Comparison of ENCODE assay signal across 9 cellular contexts in genomic region chr5:784428-785177, GRCh38. TPM values are rescaled to one million over a fixed set of nuclear protein-coding genes. Genes with fewer than 3 reads are reported as not detected.
DNase-seq lines count a peak whose midpoint lies in the region; ATAC-seq, FAIRE-seq and TF ChIP-seq lines count a peak whose summit lies in the region.
"Not testable (repeated sequence)": the region's sequence is repeated elsewhere in the genome, so short reads cannot be mapped to it uniquely, and the experiment has no call there.
"Had no signal": no experiment of that assay in that cellular context is flagged by ENCODE, and none has a peak within 500 bp of the region (broad histone marks: within the 10 kb centered on the region; RNA-seq: fewer than 3 reads in every experiment).

ZDHHC11B (minus strand) TSS chr5:784729; CDS start chr5:766919, 17,810 bp downstream.

- not testable (repeated sequence) for H4K5ac ChIP-seq in H1 (ENCODE audit: insufficient read length, low read depth, low read length)

- H3K4me2 ChIP-seq in OCI-LY1 (ENCODE audit: low read length) (peak within 1 kb of the TSS; percentile 72), H1 (ENCODE audit: insufficient read depth in 1 of 2, low read depth in 2 of 2, low read length in 2 of 2) (peak within 1 kb of the TSS; percentile 67 to 79)

- H2AFZ ChIP-seq in OCI-LY1 (ENCODE audit: low read length) = not testable (repeated sequence)
- H2AFZ ChIP-seq in H1 (ENCODE audit: low read length) = peak within 1 kb of the TSS; percentile 56; the same call in 1 of the 2 replicates

- CTCF ChIA-PET in H1 (lab: Charles Lee; ENCODE audit: partially characterized antibody) = not testable (repeated sequence)

- H3K23me2 ChIP-seq in H1 (ENCODE audit: low read depth, low read length) = peaks cover 14% of the 10 kb centered on the region; the same call in 1 of the 2 replicates

- not testable (repeated sequence) for H2BK12ac ChIP-seq in H1 (ENCODE audit: low read depth, low read length)

- not testable (repeated sequence) for H3K18ac ChIP-seq in H1 (ENCODE audit: extremely low read depth, low read length)

- H3K27me3 ChIP-seq in HUES64 (ENCODE audit: insufficient read depth, low read length) = peaks cover 23% of the 10 kb centered on the region
- not testable (repeated sequence) for H3K27me3 ChIP-seq in OCI-LY1 (ENCODE audit: insufficient read depth, low read length); lung (ENCODE audit: control insufficient read depth, insufficient read depth)
- H3K27me3 ChIP-seq in H1 (replicated peaks in 1 of 4; ENCODE audit: control insufficient read depth in 3 of 4, extremely low read depth in 1 of 4, insufficient read depth in 3 of 4, low read length in 3 of 4) = peaks cover 9 to 18% (median 15%) of the 10 kb centered on the region in 4 experiments

- H3K4me1 ChIP-seq in HUES64 (ENCODE audit: insufficient read depth, low read length); OCI-LY1 (ENCODE audit: insufficient read depth, low read length, severe bottlenecking); H1 (replicated peaks in 1 of 4; ENCODE audit: control insufficient read depth in 3 of 4, insufficient read depth in 4 of 4, low read length in 3 of 4); lung (ENCODE audit: control insufficient read depth in 2 of 2, insufficient read depth in 2 of 2, low read length in 2 of 2): not testable (repeated sequence)

- POLR2A ChIA-PET in H1 (lab: Charles Lee; ENCODE audit: partially characterized antibody) = not testable (repeated sequence)

- H2BK120ac ChIP-seq in H1 (replicated peaks; ENCODE audit: low read depth, low read length) = not testable (repeated sequence)

- not testable (repeated sequence) for H3F3A ChIP-seq in OCI-LY1 (ENCODE audit: insufficient read depth, low read length)

- H3K4me3 ChIP-seq in HUES64 (ENCODE audit: low read length) = peak within 1 kb of the TSS; percentile 60
- H3K4me3 ChIP-seq in OCI-LY1 (ENCODE audit: low read depth, low read length, poor library complexity, severe bottlenecking) = peak within 1 kb of the TSS; percentile 62
- peak within 1 kb of the TSS; percentile 44 to 78 (median 49) for H3K4me3 ChIP-seq in H1 (ENCODE audit: extremely low read depth in 1 of 4, insufficient read depth in 2 of 4, low read depth in 3 of 4, low read length in 4 of 4)
- H3K4me3 ChIP-seq in lung = peak within 1 kb of the TSS; percentile 71

- H3K79me1 ChIP-seq in H1 (ENCODE audit: low read depth, low read length) = not testable (repeated sequence)

- not testable (repeated sequence) for H4K20me1 ChIP-seq in OCI-LY1 (ENCODE audit: insufficient read depth, low read length); H1 (replicated peaks in 1 of 2; ENCODE audit: control insufficient read depth in 1 of 2, insufficient read depth in 2 of 2, low read length in 2 of 2)

- H4K8ac ChIP-seq in H1 (ENCODE audit: extremely low read depth, insufficient read depth, low read length) = peak within 1 kb of the TSS; percentile 68

- not testable (repeated sequence) for H3K14ac ChIP-seq in H1 (ENCODE audit: insufficient read length)

- TF ChIP-seq CTCF in OCI-LY1 (IDR thresholded peaks at IDR 0.05; ENCODE audit: low read length); H1 (IDR thresholded peaks at IDR 0.05; ENCODE audit: control extremely low read depth in 1 of 3, insufficient read depth in 1 of 3, low read depth in 1 of 3, low read length in 3 of 3); lung (IDR thresholded peaks at IDR 0.05; ENCODE audit: control extremely low read depth, extremely low read depth): not testable (repeated sequence)

- not testable (repeated sequence) for H2BK5ac ChIP-seq in H1 (ENCODE audit: low read depth, low read length)

- peak in 1 of 2 experiments; percentile 2; a peak in 1 of 4 replicates for TF ChIP-seq RAD21 in H1 (IDR thresholded peaks at IDR 0.05 in 1 of 2, conservative IDR thresholded peaks at IDR 0.05 in 1 of 2; ENCODE audit: low read depth in 2 of 2, low read length in 2 of 2)

- not testable (repeated sequence) for H3K23ac ChIP-seq in H1 (ENCODE audit: insufficient read length)

- not testable (repeated sequence) for H3K56ac ChIP-seq in H1 (replicated peaks; ENCODE audit: insufficient read length, low read depth, low read length)

- not testable (repeated sequence) for H3K27ac ChIP-seq in HUES64 (ENCODE audit: low read depth, low read length); OCI-LY1 (ENCODE audit: low read depth, low read length, poor library complexity, severe bottlenecking); H1 (ENCODE audit: low read depth, low read length)
- H3K27ac ChIP-seq in lung (ENCODE audit: low read depth in 1 of 2, low read length in 1 of 2) = peak within 1 kb of the TSS; percentile 14 to 82

- TF ChIP-seq POLR2A in H1 (IDR thresholded peaks at IDR 0.05; ENCODE audit: control extremely low read depth in 1 of 2, low read depth in 2 of 2, low read length in 2 of 2) = not testable (repeated sequence)

- ATAC-seq in GM21381 (IDR thresholded peaks at IDR 0.05; ENCODE audit: unreplicated experiment) (peak; percentile 66), lung (ENCODE audit: insufficient read depth, low FRiP score) (peak; percentile 86)

- DNase-seq in C1 segment of cervical spinal cord (lab: John Stamatoyannopoulos, UW) (peak in 13 of 14 donors; percentile 44 to 95 (median 78)), activated T-cell treated with anti-CD3 and anti-CD28 coated beads for 24 hours (ENCODE audit: low read depth) (peak; percentile 89), H1 (ENCODE audit: low read depth in 1 of 2, low spot score in 2 of 2) (peak; percentile 50 to 96), lung (ENCODE audit: low spot score) (peak; percentile 94)
- DNase-seq in stimulated activated CD4-positive, alpha-beta T cell treated with anti-CD3 and anti-CD28 coated beads, Interleukin-4, amount 100 ng/mL, for 24 hours = peak; percentile 95

- H2BK15ac ChIP-seq in H1 (ENCODE audit: low read length) = not testable (repeated sequence)

- H3K9me3 ChIP-seq in HUES64 (ENCODE audit: insufficient read depth, low read depth, low read length); OCI-LY1 (ENCODE audit: low read length); lung (ENCODE audit: control insufficient read depth in 2 of 2, insufficient read depth in 1 of 2, low read length in 1 of 2): not testable (repeated sequence)
- peaks cover 8 to 16% of the 10 kb centered on the region in 2 experiments; a peak in 3 of 4 replicates for H3K9me3 ChIP-seq in H1 (ENCODE audit: insufficient read depth in 2 of 2, low read depth in 1 of 2, low read length in 1 of 2)

- not testable (repeated sequence) for H3K9me2 ChIP-seq in OCI-LY1 (ENCODE audit: low read depth, low read length)

- FAIRE-seq in H1 (lab: Jason Lieb, UNC) = not testable (repeated sequence)

- H3K79me2 ChIP-seq in OCI-LY1 (ENCODE audit: insufficient read depth, low read length); H1 (ENCODE audit: control insufficient read depth in 1 of 2, insufficient read depth in 2 of 2, low read length in 2 of 2): not testable (repeated sequence)

- under 1% methylated on average over 93 of the region's 101 CpGs for WGBS in HUES64
- WGBS in H1 (ENCODE audit: extremely low coverage in 1 of 2, insufficient coverage in 1 of 2, insufficient read length in 1 of 2, insufficient replicate concordance in 2 of 2, low coverage in 1 of 2, low lambda C conversion rate in 2 of 2, missing lambda C conversion rate in 1 of 2), 2 experiments = 2% methylated on average over 52 of the region's 101 CpGs; no CpG with 5 or more reads in 1 of the 2 experiments
- 1 to 2% methylated on average over 93 to 101 of the region's 101 CpGs for WGBS in lung, 2 donors

- not testable (repeated sequence) for H3K9ac ChIP-seq in HUES64 (ENCODE audit: low read depth, low read length); H1 (replicated peaks in 1 of 4; ENCODE audit: extremely low read depth in 1 of 4, low read depth in 3 of 4, low read length in 3 of 4)
- H3K9ac ChIP-seq in OCI-LY1 (ENCODE audit: low read length) = peak within 1 kb of the TSS; percentile 37; the same call in 1 of the 2 replicates

- H3K4ac ChIP-seq in H1 (replicated peaks; ENCODE audit: insufficient read length, low read depth, low read length) = not testable (repeated sequence)

- not testable (repeated sequence) for H4K91ac ChIP-seq in H1 (replicated peaks; ENCODE audit: insufficient read length, low read length)

- H3K36me3 ChIP-seq in HUES64 (ENCODE audit: insufficient read depth, low read length); OCI-LY1 (ENCODE audit: insufficient read depth, low read length); H1 (ENCODE audit: control insufficient read depth in 2 of 4, insufficient read depth in 4 of 4, low read length in 3 of 4); lung (ENCODE audit: control insufficient read depth in 2 of 2, insufficient read depth in 2 of 2, low read length in 2 of 2): not testable (repeated sequence)

- TF ChIP-seq EP300 in H1 (IDR thresholded peaks at IDR 0.05; ENCODE audit: borderline replicate concordance in 1 of 2, low read depth in 2 of 2, low read length in 2 of 2) = not testable (repeated sequence)

- not testable (repeated sequence) for H2BK20ac ChIP-seq in H1 (ENCODE audit: low read length)

- not testable (repeated sequence) for H2AK5ac ChIP-seq in H1 (ENCODE audit: low read depth, low read length)

TF ChIP-seq in H1, 55 proteins besides CTCF, POLR2A, EP300 and RAD21 (continues in another document):
- TF ChIP-seq NRF1 (IDR thresholded peaks at IDR 0.05; ENCODE audit: low read depth, low read length) = peak; percentile 79
- TF ChIP-seq KDM4A (IDR thresholded peaks at IDR 0.05; ENCODE audit: low read depth, low read length, severe bottlenecking) = peak; percentile 77
- TF ChIP-seq SUZ12 (IDR thresholded peaks at IDR 0.05; ENCODE audit: low read length) = peak; percentile 12; the same call in 1 of the 2 replicates

RNA-seq across cellular contexts. Expression of gene ZDHHC11B, which starts in this region (rescaled TPM):
- 0.20 TPM for polyA plus RNA-seq in HUES64 (2013, experiment 1 of 2)
- polyA plus RNA-seq in HUES64 (2013, experiment 2 of 2) = 0.44 TPM
- total RNA-seq in H1 (2021; fragmentation: NEBNext Ultra II Directional; extraction: Animal tissue kit (Norgen Biotek cat#: 25700)) = 1.9 and 2.5 TPM in 2 replicates
- 0.29 and 0.57 TPM in 2 replicates for polyA plus RNA-seq in H1 (2011; rRNA removed)
- polyA plus RNA-seq in H1 (2011; cell fraction: cytosol; rRNA removed) = 0.36 TPM
- 2.7 TPM for polyA plus RNA-seq in H1 (2011; cell fraction: nucleus; rRNA removed)
- polyA plus RNA-seq in H1 (2012, experiment 1 of 2) = 0.84 to 1.5 TPM (median 1.4 TPM) in 4 replicates
- 0.24 TPM for polyA plus RNA-seq in H1 (2012, experiment 2 of 2)
- 0.79 TPM for polyA plus RNA-seq in H1 (2013, experiment 1 of 2)
- polyA plus RNA-seq in H1 (2013, experiment 2 of 2) = 0.55 TPM
- 0.85 and 1.1 TPM in 2 replicates for polyA minus RNA-seq in H1 (2011; rRNA and poly(A)+ RNA removed)
- polyA minus RNA-seq in H1 (2011; cell fraction: cytosol; rRNA and poly(A)+ RNA removed) = 1.3 TPM
- polyA minus RNA-seq in H1 (2011; cell fraction: nucleus; rRNA and poly(A)+ RNA removed) = 1.6 TPM
- 10 to 100 TPM in 1 of 2 donors, 1 to 10 TPM in 1; 6.9 to 44.4 TPM for total RNA-seq in lung
- polyA plus RNA-seq in lung = 1 to 10 TPM; 3.1 to 5.2 TPM
- total RNA-seq: glomerular endothelial cell had no signal
